9 cellular contexts compared by ENCODE assay signal in genomic region chr13:105442941-105443340, GRCh38. TPM values are rescaled to one million over a fixed set of nuclear protein-coding genes. Genes with fewer than 3 reads are reported as not detected.
DNase-seq lines count a peak whose midpoint lies in the region; ATAC-seq, FAIRE-seq and TF ChIP-seq lines count a peak whose summit lies in the region.
"Had no signal": no experiment of that assay in that cellular context is flagged by ENCODE, and none has a peak within 500 bp of the region (broad histone marks: within the 10 kb centered on the region; RNA-seq: fewer than 3 reads in every experiment).

No MANE protein-coding gene starts in this region.

- H3K27ac ChIP-seq in sigmoid colon, result peak overlapping the region in 3 of 4 donors; percentile 65 to 69 (median 66)
- no peak overlapping the region for H3K27ac ChIP-seq in kidney (ENCODE audit: low read depth in 2 of 2, low read length in 2 of 2)

- H3K27ac Mint-ChIP-seq in activated naive CD8-positive, alpha-beta T cell treated with anti-CD3 and anti-CD28 coated beads for 36 hours, result no peak overlapping the region

- no peaks in the 10 kb centered on the region for H3K36me3 ChIP-seq in sigmoid colon
- no peaks in the 10 kb centered on the region for H3K36me3 ChIP-seq in kidney (ENCODE audit: control insufficient read depth in 1 of 2, insufficient read depth in 2 of 2, low read length in 2 of 2)

- H3K36me3 Mint-ChIP-seq in activated naive CD8-positive, alpha-beta T cell treated with anti-CD3 and anti-CD28 coated beads for 36 hours, result no peaks in the 10 kb centered on the region

- WGBS in sigmoid colon, 2 donors, result 3 to 35% methylated on average over 1 of the region's 1 CpG

- H3K4me1 ChIP-seq in sigmoid colon (peaks cover 0 to 39% (median 27%) of the 10 kb centered on the region in 4 donors), kidney (ENCODE audit: control insufficient read depth in 1 of 2, insufficient read depth in 1 of 2, low read depth in 1 of 2, low read length in 2 of 2) (no peaks in the 10 kb centered on the region)

- no peaks in the 10 kb centered on the region for H3K9me3 Mint-ChIP-seq in activated naive CD8-positive, alpha-beta T cell treated with anti-CD3 and anti-CD28 coated beads for 36 hours

- no peaks in the 10 kb centered on the region for H3K27me3 Mint-ChIP-seq in activated naive CD8-positive, alpha-beta T cell treated with anti-CD3 and anti-CD28 coated beads for 36 hours

- peaks cover 7% of the 10 kb centered on the region for H3K4me1 Mint-ChIP-seq in activated naive CD8-positive, alpha-beta T cell treated with anti-CD3 and anti-CD28 coated beads for 36 hours

- no peaks in the 10 kb centered on the region for H3K9me3 ChIP-seq in sigmoid colon
- no peaks in the 10 kb centered on the region for H3K9me3 ChIP-seq in kidney (ENCODE audit: control insufficient read depth in 1 of 2, low read length in 2 of 2)

- H3K4me3 Mint-ChIP-seq in activated naive CD8-positive, alpha-beta T cell treated with anti-CD3 and anti-CD28 coated beads for 36 hours, result no peak overlapping the region

- peak in 1 of 4 donors; percentile 70 for TF ChIP-seq EP300 in sigmoid colon (IDR thresholded peaks at IDR 0.05)

- no peak for ATAC-seq in GM21423 (IDR thresholded peaks at IDR 0.05; ENCODE audit: unreplicated experiment)

- no peak for FAIRE-seq in kidney (lab: Jason Lieb, UNC)

- no peaks in the 10 kb centered on the region for H3K27me3 ChIP-seq in sigmoid colon

- intact Hi-C loops in sigmoid colon (cut with DNase I), result loop anchor here (10.0 kb wide), 1 partner anchor 1092 kb away; the partner anchor contains the start of gene EFNB2
- intact Hi-C loops in kidney (cut with DNase I), result no loop called here

- peak; percentile 96 for DNase-seq in GM04503 (ENCODE audit: low read depth)
- peak; percentile 25 for DNase-seq in NCI-H460 (ENCODE audit: extremely low read depth, low read depth)
- peak; percentile 100 for DNase-seq in fibroblast of peridontal ligament (ENCODE audit: extremely low read depth)
- DNase-seq in sigmoid colon, result no peak
- DNase-seq in activated naive CD8-positive, alpha-beta T cell treated with anti-CD3 and anti-CD28 coated beads for 36 hours, result no peak
- no peak for DNase-seq in kidney
- DNase-seq in SHP77 treated with DMSO at 0.1 percent for 48 hours (lab: John Stamatoyannopoulos, UW), result no peak
- DNase-seq: NK-92 treated with Interleukin-12 subunit alpha and Interleukin-12 subunit beta, amount 100 ng/mL, for 24 hours had no signal

- H3K4me3 ChIP-seq in sigmoid colon, result no peak overlapping the region
- H3K4me3 ChIP-seq in kidney (ENCODE audit: low read length in 2 of 2), result no peak overlapping the region

- TF ChIP-seq CTCF in sigmoid colon (IDR thresholded peaks at IDR 0.05), result no peak
- no peak for TF ChIP-seq CTCF in kidney (IDR thresholded peaks at IDR 0.05; ENCODE audit: borderline replicate concordance, extremely low read depth, insufficient read depth)

- H3K9ac ChIP-seq in kidney (ENCODE audit: low read length in 2 of 2), result no peak overlapping the region

- TF ChIP-seq POLR2A in sigmoid colon (IDR thresholded peaks at IDR 0.05), result no peak

RNA-seq across cellular contexts. Expression of gene DAOA, which starts 22.9 kb away (rescaled TPM):
- not detected in 2 replicates for total RNA-seq in NCI-H460 (2014; rRNA removed; shearing (Covaris generic))
- not detected in 2 replicates for polyA plus RNA-seq in NCI-H460 (2014; cell fraction: nucleus; rRNA removed)
- not detected for total RNA-seq in sigmoid colon
- polyA plus RNA-seq in sigmoid colon, result not detected
- not detected for total RNA-seq in activated naive CD8-positive, alpha-beta T cell treated with anti-CD3 and anti-CD28 coated beads for 36 hours
- total RNA-seq in kidney, result not detected
- not detected for polyA plus RNA-seq in kidney (ENCODE audit: insufficient read depth, low read depth, low replicate concordance)

Comparison
In these comparisons a context has a peak if more than half of its experiments do, and no peak if none do; other contexts are left out.
1. DNase-seq: peak in GM04503 (single experiment), NCI-H460 (single experiment) and fibroblast of peridontal ligament (single experiment); none in sigmoid colon (single experiment), activated naive CD8-positive, alpha-beta T cell treated with anti-CD3 and anti-CD28 coated beads for 36 hours (single experiment), kidney (single experiment) and SHP77 treated with DMSO at 0.1 percent for 48 hours (single experiment).
2. H3K27ac ChIP-seq: peak in sigmoid colon (3 of 4); none in kidney (0 of 2).